In genomic region chr1:232574077-232574476, GRCh38 we compare ENCODE assay signal across 25 cellular contexts.
"Had no signal": no experiment of that assay in that cellular context is flagged by ENCODE, and none has a peak within 500 bp of the region (broad histone marks: within the 10 kb centered on the region; RNA-seq: fewer than 3 reads in every experiment).

No MANE protein-coding gene starts in this region.

- H3K9me3 ChIP-seq: Peyer's patch had no signal

- H3K36me3 ChIP-seq: brain microvascular endothelial cell, cardiac muscle cell, Peyer's patch, WERI-Rb-1 had no signal

- H3K4me1 ChIP-seq: Peyer's patch had no signal

- ATAC-seq: activated CD8-positive, alpha-beta T cell treated with anti-CD3 and anti-CD28 coated beads for 36 hours; activated T-helper 17 cell treated with anti-CD3 and anti-CD28 coated beads, Interleukin-2, amount 50 U/mL, for 72 hours had no signal

- DNase-seq: activated CD4-positive, alpha-beta T cell treated with anti-CD3 and anti-CD28 coated beads, Interleukin-2, amount 10 ng/mL, durations not matched to agents 24 days and 14 days; activated CD4-positive, alpha-beta T cell treated with anti-CD3 and anti-CD28 coated beads, Interleukin-2, amount 50 U/mL, for 4 hours; activated CD8-positive, alpha-beta T cell treated with anti-CD3 and anti-CD28 coated beads for 36 hours; activated effector memory CD4-positive, alpha-beta T cell treated with anti-CD3 and anti-CD28 coated beads, Interleukin-2, amount 50 U/mL, for 16 hours; activated naive CD4-positive, alpha-beta T cell; activated naive CD4-positive, alpha-beta T cell treated with anti-CD3 and anti-CD28 coated beads, Interleukin-2, amount 50 U/mL, for 16 hours; activated naive CD8-positive, alpha-beta T cell treated with anti-CD3 and anti-CD28 coated beads for 36 hours; activated T-cell treated with anti-CD3 and anti-CD28 coated beads, Interleukin-2, amount 50 U/mL, for 1 hour; activated T-cell treated with anti-CD3 and anti-CD28 coated beads, Interleukin-2, amount 50 U/mL, for 72 hours; amniotic stem cell; aorta; brain microvascular endothelial cell; NCI-H1105; NCI-H1417 treated with DMSO at 0.1 percent for 48 hours; NCI-H187 treated with DMSO at 0.1 percent for 48 hours; NCI-H2081; NCI-H524 treated with DMSO at 0.1 percent for 48 hours; Peyer's patch; SIG-M5; SW 1271; WERI-Rb-1 had no signal

- H3K27ac ChIP-seq: brain microvascular endothelial cell, cardiac muscle cell, KMS-11, RWPE1, WERI-Rb-1 had no signal

- H3K9ac ChIP-seq: KMS-11 had no signal

- H3K4me3 ChIP-seq: cardiac muscle cell, Peyer's patch had no signal

- H3K27me3 ChIP-seq: brain microvascular endothelial cell, cardiac muscle cell, Peyer's patch had no signal

- H3K4me2 ChIP-seq: KMS-11 had no signal
